In the genomic region with DNA sequence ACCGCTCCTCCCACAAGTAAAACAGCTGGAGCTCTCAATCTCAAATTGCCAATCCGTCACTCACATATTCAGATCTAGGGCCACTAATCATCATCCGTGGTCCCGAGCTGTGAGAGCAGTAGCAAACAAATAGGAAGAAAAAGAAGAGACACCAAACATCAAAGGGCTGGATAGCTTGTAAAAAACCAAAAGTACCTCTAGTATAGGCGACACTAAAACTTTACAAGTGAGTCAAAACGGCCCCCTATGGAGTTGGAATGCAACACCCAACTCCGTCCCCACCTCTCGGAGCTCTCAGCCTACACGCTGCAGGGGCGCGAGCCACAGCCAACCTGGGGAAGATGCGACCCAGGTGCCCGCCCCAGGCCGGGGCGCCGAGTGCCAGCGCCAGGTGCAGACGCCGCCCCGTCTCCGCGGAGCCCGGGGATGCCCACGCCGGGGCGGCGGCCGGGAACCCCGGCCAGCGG, we compare ENCODE assay signal across 8 cellular contexts. TPM values are rescaled to one million over a fixed set of nuclear protein-coding genes. Genes with fewer than 3 reads are reported as not detected.
A peak's percentile ranks its signal among the peaks of the same experiment; 100 is the strongest.
DNase-seq lines count a peak whose midpoint lies in the region; ATAC-seq and TF ChIP-seq lines count a peak whose summit lies in the region.

No MANE protein-coding gene starts in this region.

- no peak for TF ChIP-seq POLR2A in Peyer's patch (IDR thresholded peaks at IDR 0.05)

- no peaks in the 10 kb centered on the region for H3K4me1 ChIP-seq in Peyer's patch
- no peaks in the 10 kb centered on the region for H3K4me1 ChIP-seq in iPS DF 6.9 (ENCODE audit: control insufficient read depth, insufficient read depth, low read length)

- no peaks in the 10 kb centered on the region for H3K27me3 ChIP-seq in Peyer's patch
- no peaks in the 10 kb centered on the region for H3K27me3 ChIP-seq in iPS DF 6.9 (ENCODE audit: control insufficient read depth, insufficient read depth, low read length)

- DNase-seq in AG09309 (ENCODE audit: low read depth) (no peak), Peyer's patch (peak in 2 of 3 donors; percentile 56 to 69), iPS DF 6.9 (ENCODE audit: low read depth, low spot score) (no peak), NOMO-1 treated with dmso at 0.1 percent for 144 hours (lab: John Stamatoyannopoulos, UW; ENCODE audit: unreplicated experiment) (no peak)
- DNase-seq in stimulated activated CD4-positive, alpha-beta T cell treated with anti-CD3 and anti-CD28 coated beads, Interleukin-12 subunit alpha, Interleukin-12 subunit beta, amount 100 ng/mL, for 24 hours (ENCODE audit: low read depth in 2 of 2), result peak; percentile 9 to 22

- H3K36me3 ChIP-seq in Peyer's patch, result peaks cover 0 to 6% (median 0%) of the 10 kb centered on the region in 3 donors
- no peaks in the 10 kb centered on the region for H3K36me3 ChIP-seq in iPS DF 6.9 (ENCODE audit: control insufficient read depth, insufficient read depth, low read length)

- H3K9me3 Mint-ChIP-seq in activated naive CD8-positive, alpha-beta T cell (ENCODE audit: low read depth), result no peaks in the 10 kb centered on the region

- ATAC-seq in GM18861 (IDR thresholded peaks at IDR 0.05; ENCODE audit: unreplicated experiment), result peak; percentile 22
- peak; percentile 38 for ATAC-seq in HG03095 (IDR thresholded peaks at IDR 0.05; ENCODE audit: unreplicated experiment)

- H3K4me3 Mint-ChIP-seq in activated naive CD8-positive, alpha-beta T cell, result peak overlapping the region; percentile 96

- peak overlapping the region; percentile 86 to 96 (median 92) for H3K27ac ChIP-seq in Peyer's patch
- H3K27ac ChIP-seq in iPS DF 6.9 (ENCODE audit: low read length), result no peak overlapping the region

- TF ChIP-seq CTCF in AG09309 (IDR thresholded peaks at IDR 0.05; ENCODE audit: control insufficient read depth, insufficient read depth, low read depth, low read length, missing control alignments) (no peak), Peyer's patch (IDR thresholded peaks at IDR 0.05) (no peak)

- H3K36me3 Mint-ChIP-seq in activated naive CD8-positive, alpha-beta T cell, result peaks cover 4% of the 10 kb centered on the region

- H3K4me3 ChIP-seq in AG09309 (ENCODE audit: control insufficient read depth, low read depth, low read length) (peak overlapping the region; percentile 75), Peyer's patch (peak overlapping the region; percentile 84 to 99 (median 92)), iPS DF 6.9 (ENCODE audit: low read length) (peak overlapping the region; percentile 89)

- H3K9me3 ChIP-seq in Peyer's patch, result no peaks in the 10 kb centered on the region
- H3K9me3 ChIP-seq in iPS DF 6.9 (ENCODE audit: control insufficient read depth, insufficient read depth, low read length), result no peaks in the 10 kb centered on the region

- H3K27me3 Mint-ChIP-seq in activated naive CD8-positive, alpha-beta T cell, result no peaks in the 10 kb centered on the region

- H3K4me1 Mint-ChIP-seq in activated naive CD8-positive, alpha-beta T cell (ENCODE audit: low read depth), result peaks cover 46% of the 10 kb centered on the region

- WGBS in iPS DF 6.9 (ENCODE audit: insufficient coverage, insufficient read length), result no CpG with 5 or more reads among the region's 30 CpGs

- H3K27ac Mint-ChIP-seq in activated naive CD8-positive, alpha-beta T cell, result peak overlapping the region; percentile 95

RNA-seq across cellular contexts. Expression of a gene that starts 0.6 kb away (rescaled TPM):
- total RNA-seq in Peyer's patch, result 100 to 1,000 TPM in 3 of 4 donors, 10 to 100 TPM in 1; 20.6 to 204 (median 149) TPM

Comparison
In these comparisons a context has a peak if more than half of its experiments do, and no peak if none do; other contexts are left out.
1. DNase-seq: peak in Peyer's patch (2 of 3) and stimulated activated CD4-positive, alpha-beta T cell treated with anti-CD3 and anti-CD28 coated beads, Interleukin-12 subunit alpha, Interleukin-12 subunit beta, amount 100 ng/mL, for 24 hours (2 of 2); none in AG09309 (single experiment), iPS DF 6.9 (single experiment) and NOMO-1 treated with dmso at 0.1 percent for 144 hours (single experiment).
2. Peak in every context shown above with its lines, with median percentiles within 50 percentile points of each other: H3K4me3 ChIP-seq.